ENCODE assay signal across 8 cellular contexts in genomic region chr4:48033825-48034413, GRCh38. TPM values are rescaled to one million over a fixed set of nuclear protein-coding genes. Genes with fewer than 3 reads are reported as not detected.
DNase-seq lines count a peak whose midpoint lies in the region; ATAC-seq and TF ChIP-seq lines count a peak whose summit lies in the region.

No MANE protein-coding gene starts in this region.

- H3K27ac ChIP-seq in RWPE2 (ENCODE audit: poor library complexity, severe bottlenecking) (no peak overlapping the region), lower lobe of right lung (no peak overlapping the region), tibial nerve (no peak overlapping the region)

- no peak for TF ChIP-seq POLR2A in tibial nerve (IDR thresholded peaks at IDR 0.05)

- no peaks in the 10 kb centered on the region for H3K9me3 ChIP-seq in RWPE2 (ENCODE audit: severe bottlenecking)
- no peaks in the 10 kb centered on the region for H3K9me3 ChIP-seq in lower lobe of right lung
- H3K9me3 ChIP-seq in tibial nerve = no peaks in the 10 kb centered on the region

- H3K4me3 Mint-ChIP-seq in activated naive CD8-positive, alpha-beta T cell treated with anti-CD3 and anti-CD28 coated beads, Interleukin-2, amount 50 U/mL, for 24 hours = no peak overlapping the region

- H3K4me3 ChIP-seq in GM12864 (ENCODE audit: low read depth, low read length) = no peak overlapping the region
- H3K4me3 ChIP-seq in RWPE2 (ENCODE audit: severe bottlenecking) = no peak overlapping the region
- H3K4me3 ChIP-seq in lower lobe of right lung = no peak overlapping the region
- H3K4me3 ChIP-seq in tibial nerve = no peak overlapping the region

- H3K36me3 ChIP-seq in RWPE2 (ENCODE audit: low read depth) (peaks cover 26% of the 10 kb centered on the region), lower lobe of right lung (no peaks in the 10 kb centered on the region), tibial nerve (no peaks in the 10 kb centered on the region)

- no peaks in the 10 kb centered on the region for H3K27me3 ChIP-seq in RWPE2 (ENCODE audit: insufficient read depth, poor library complexity, severe bottlenecking)
- H3K27me3 ChIP-seq in lower lobe of right lung (ENCODE audit: low read depth) = no peaks in the 10 kb centered on the region
- no peaks in the 10 kb centered on the region for H3K27me3 ChIP-seq in tibial nerve

- intact Hi-C loops in lower lobe of right lung (cut with DNase I) = no loop called here

- 81 to 95% methylated on average over 1 of the region's 1 CpG for WGBS in tibial nerve, 2 donors

- DNase-seq in GM12864 (ENCODE audit: low read depth) (no peak), RWPE2 (ENCODE audit: low spot score) (no peak), lower lobe of right lung (no peak), tibial nerve (ENCODE audit: low spot score in 2 of 2) (peak in 1 of 2 donors; percentile 27)
- peak; percentile 66 for DNase-seq in activated naive CD8-positive, alpha-beta T cell treated with anti-CD3 and anti-CD28 coated beads, Interleukin-2, amount 50 U/mL, for 24 hours

- H3K27ac Mint-ChIP-seq in activated naive CD8-positive, alpha-beta T cell treated with anti-CD3 and anti-CD28 coated beads, Interleukin-2, amount 50 U/mL, for 24 hours = peak overlapping the region; percentile 15

- no peaks in the 10 kb centered on the region for H3K27me3 Mint-ChIP-seq in activated naive CD8-positive, alpha-beta T cell treated with anti-CD3 and anti-CD28 coated beads, Interleukin-2, amount 50 U/mL, for 24 hours

- no peaks in the 10 kb centered on the region for H3K4me1 ChIP-seq in RWPE2 (ENCODE audit: insufficient read depth, poor library complexity, severe bottlenecking)
- H3K4me1 ChIP-seq in lower lobe of right lung = no peaks in the 10 kb centered on the region
- peaks cover 0 to 8% (median 0%) of the 10 kb centered on the region in 4 donors for H3K4me1 ChIP-seq in tibial nerve

- peak; percentile 74 for ATAC-seq in HG02798 (IDR thresholded peaks at IDR 0.05; ENCODE audit: poor library complexity, unreplicated experiment)
- no peak for ATAC-seq in RWPE2 (ENCODE audit: low read depth)
- peak; percentile 69 for ATAC-seq in activated naive CD8-positive, alpha-beta T cell treated with anti-CD3 and anti-CD28 coated beads, Interleukin-2, amount 50 U/mL, for 24 hours
- ATAC-seq in lower lobe of right lung = peak in 1 of 2 donors; percentile 51
- no peak for ATAC-seq in GM21367 (IDR thresholded peaks at IDR 0.05; ENCODE audit: unreplicated experiment)
- no peak for ATAC-seq in GM21717 (IDR thresholded peaks at IDR 0.05; ENCODE audit: unreplicated experiment)

- peaks cover 12% of the 10 kb centered on the region for H3K9me3 Mint-ChIP-seq in activated naive CD8-positive, alpha-beta T cell treated with anti-CD3 and anti-CD28 coated beads, Interleukin-2, amount 50 U/mL, for 24 hours

- peaks cover 83% of the 10 kb centered on the region for H3K4me1 Mint-ChIP-seq in activated naive CD8-positive, alpha-beta T cell treated with anti-CD3 and anti-CD28 coated beads, Interleukin-2, amount 50 U/mL, for 24 hours

- peaks cover 20% of the 10 kb centered on the region for H3K36me3 Mint-ChIP-seq in activated naive CD8-positive, alpha-beta T cell treated with anti-CD3 and anti-CD28 coated beads, Interleukin-2, amount 50 U/mL, for 24 hours (ENCODE audit: low read depth)

- no peak for TF ChIP-seq EP300 in tibial nerve (IDR thresholded peaks at IDR 0.05)

- peak; percentile 66 for TF ChIP-seq CTCF in GM12864 (IDR thresholded peaks at IDR 0.05; ENCODE audit: low read depth, low read length, missing control alignments)
- TF ChIP-seq CTCF in RWPE2 (IDR thresholded peaks at IDR 0.05; ENCODE audit: poor library complexity, severe bottlenecking) = peak; percentile 71
- peak; percentile 33 for TF ChIP-seq CTCF in lower lobe of right lung (IDR thresholded peaks at IDR 0.05)
- TF ChIP-seq CTCF in tibial nerve (IDR thresholded peaks at IDR 0.05) = peak in 4 of 5 experiments; percentile 9 to 31 (median 17)

RNA-seq across cellular contexts. Expression of gene NIPAL1, which starts 17.3 kb away (rescaled TPM):
- total RNA-seq in lower lobe of right lung (1.3 TPM), tibial nerve (1 to 10 TPM in 3 of 4 donors, under 1 TPM in 1; 0.87 to 3.1 (median 1.9) TPM)

RNA-seq across cellular contexts. Expression of gene CNGA1, which starts 17.4 kb away (rescaled TPM):
- total RNA-seq in lower lobe of right lung (0.53 TPM), tibial nerve (1 to 10 TPM; 4.1 to 7.2 (median 4.7) TPM)

Comparison
In these comparisons a context has a peak if more than half of its experiments do, and no peak if none do; other contexts are left out.
1. CTCF ChIP-seq: peak in every context shown above with its lines; median percentile 71 in RWPE2; 66 in GM12864; 33 in lower lobe of right lung; 17 in tibial nerve.
2. ATAC-seq: peak in HG02798 (single experiment) and activated naive CD8-positive, alpha-beta T cell treated with anti-CD3 and anti-CD28 coated beads, Interleukin-2, amount 50 U/mL, for 24 hours (single experiment); none in RWPE2 (single experiment), GM21367 (single experiment) and GM21717 (single experiment).